ENCODE assay signal across 8 cellular contexts in the genomic region with DNA sequence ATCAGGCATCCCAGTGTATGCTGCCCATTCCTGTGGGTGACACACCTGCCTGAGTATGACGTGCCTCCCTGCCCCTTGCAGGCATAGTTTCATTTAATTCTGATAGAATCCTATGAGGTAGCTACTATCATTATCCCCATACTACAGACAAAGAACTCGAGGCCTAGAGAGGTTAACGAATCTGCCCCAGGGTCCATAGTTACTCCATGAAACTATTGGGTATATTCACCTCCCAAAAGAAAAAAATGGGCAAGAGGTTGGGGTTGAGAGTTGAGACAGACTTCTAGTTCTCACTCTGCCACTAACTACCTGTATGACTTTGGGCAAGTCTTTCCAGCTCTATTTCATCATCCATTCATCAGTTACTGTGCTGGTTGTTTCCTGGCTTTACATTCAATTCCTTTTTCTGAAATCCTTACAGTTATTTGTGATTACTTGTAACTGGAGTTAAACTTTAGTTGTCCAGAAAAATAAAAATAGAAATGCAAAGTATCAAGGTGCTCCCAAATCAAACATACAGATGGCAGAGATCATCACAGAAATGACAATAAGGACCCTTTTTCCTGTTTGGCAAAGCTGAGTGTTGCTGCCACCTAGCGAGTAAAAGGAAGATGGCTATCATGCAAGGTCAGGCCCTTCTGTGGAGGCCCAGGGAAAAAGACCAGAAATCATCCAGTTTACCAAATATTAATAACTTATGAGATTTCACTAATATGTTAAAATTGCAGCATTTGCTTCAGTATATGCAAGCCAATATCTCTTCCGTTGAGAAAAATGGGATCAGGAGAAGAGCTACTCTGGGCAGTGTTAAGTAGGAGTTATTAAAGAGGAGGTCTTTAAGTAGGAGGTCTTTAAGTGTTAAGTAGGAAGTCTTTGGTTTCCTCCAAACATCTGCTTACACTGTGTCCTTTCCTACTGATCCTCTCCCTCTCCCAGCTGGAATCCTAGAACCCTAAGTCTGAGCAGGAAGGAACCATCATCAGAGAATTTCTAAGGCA. TPM values are rescaled to one million over a fixed set of nuclear protein-coding genes. Genes with fewer than 3 reads are reported as not detected.
A peak's percentile ranks its signal among the peaks of the same experiment; 100 is the strongest.
DNase-seq lines count a peak whose midpoint lies in the region; ATAC-seq, FAIRE-seq and TF ChIP-seq lines count a peak whose summit lies in the region.

No MANE protein-coding gene starts in this region.

- POLR2A ChIA-PET in A549 (lab: Yijun Ruan, JAX) = no interaction called here

- DNase-seq in A549 (ENCODE audit: low read depth in 1 of 2, low spot score in 1 of 2) (peak; percentile 15 to 52), GM12892 (ENCODE audit: insufficient read length) (no peak), Peyer's patch (peak in 2 of 3 donors; percentile 39 to 78), head of caudate nucleus (peak in 35 of 42 donors; percentile 4 to 76 (median 49)), smooth muscle cell (lab: John Stamatoyannopoulos, UW; ENCODE audit: unreplicated experiment) (no peak)
- DNase-seq in activated effector memory CD4-positive, alpha-beta T cell treated with Interleukin-2 at 50 U/mL for 16 hours = peak; percentile 14

- H3K9me3 ChIP-seq in A549 (no peaks in the 10 kb centered on the region), Peyer's patch (no peaks in the 10 kb centered on the region), smooth muscle cell (replicated peaks; ENCODE audit: low read depth) (no peaks in the 10 kb centered on the region)

- TF ChIP-seq RAD21 in A549 (conservative IDR thresholded peaks at IDR 0.05 in 1 of 2, IDR thresholded peaks at IDR 0.05 in 1 of 2) = peak; percentile 67 to 74

- TF ChIP-seq EP300 in A549 (IDR thresholded peaks at IDR 0.05) = no peak

- TF ChIP-seq CTCF in A549 (IDR thresholded peaks at IDR 0.05) = peak; percentile 68
- TF ChIP-seq CTCF in Peyer's patch (IDR thresholded peaks at IDR 0.05) = peak; percentile 40 to 69 (median 60)
- peak; percentile 53 for TF ChIP-seq CTCF in smooth muscle cell (IDR thresholded peaks at IDR 0.05; ENCODE audit: borderline replicate concordance, insufficient read depth, poor library complexity, severe bottlenecking)

- TF ChIP-seq POLR2A in A549 (IDR thresholded peaks at IDR 0.05; ENCODE audit: low read length) (no peak), GM12892 (IDR thresholded peaks at IDR 0.05; ENCODE audit: low read depth, low read length) (no peak), Peyer's patch (IDR thresholded peaks at IDR 0.05) (no peak)

- no peak overlapping the region for H3K4me3 ChIP-seq in A549
- H3K4me3 ChIP-seq in Peyer's patch = no peak overlapping the region
- H3K4me3 ChIP-seq in smooth muscle cell = no peak overlapping the region

- H3K36me3 ChIP-seq in Peyer's patch = no peaks in the 10 kb centered on the region
- no peaks in the 10 kb centered on the region for H3K36me3 ChIP-seq in smooth muscle cell (ENCODE audit: low read depth)

- 45% methylated on average over 5 of the region's 5 CpGs for WGBS in A549 (ENCODE audit: missing lambda C conversion rate)
- 46% methylated on average over 5 of the region's 5 CpGs for WGBS in smooth muscle cell (ENCODE audit: low lambda C conversion rate)

- H3K79me2 ChIP-seq in smooth muscle cell (ENCODE audit: low read depth) = no peaks in the 10 kb centered on the region

- H4K20me1 ChIP-seq in smooth muscle cell (ENCODE audit: low read depth) = no peaks in the 10 kb centered on the region

- no peak overlapping the region for H3K9ac ChIP-seq in smooth muscle cell (ENCODE audit: low read depth)

- peak; percentile 80 to 86; a peak in 5 of 6 replicates for ATAC-seq in A549
- peak; percentile 60 for ATAC-seq in HG03159 (IDR thresholded peaks at IDR 0.05; ENCODE audit: unreplicated experiment)
- ATAC-seq in GM19324 (IDR thresholded peaks at IDR 0.05; ENCODE audit: low FRiP score, unreplicated experiment) = no peak

- no peaks in the 10 kb centered on the region for H3F3A ChIP-seq in smooth muscle cell (ENCODE audit: low read depth)

- H3K4me2 ChIP-seq in A549 = no peak overlapping the region
- H3K4me2 ChIP-seq in smooth muscle cell = no peak overlapping the region

- intact Hi-C loops in head of caudate nucleus (cut with DNase I) = no loop called here

- no peak for FAIRE-seq in A549 (lab: Jason Lieb, UNC)
- FAIRE-seq in GM12892 (lab: Jason Lieb, UNC) = peak; percentile 91

- no peaks in the 10 kb centered on the region for H3K27me3 ChIP-seq in Peyer's patch
- H3K27me3 ChIP-seq in smooth muscle cell (ENCODE audit: low read depth) = no peaks in the 10 kb centered on the region

- CTCF ChIA-PET in A549 (lab: Yijun Ruan, JAX) = interaction anchor here (0.6 to 3.3 kb wide), 24 partner anchors 8 to 426 kb away, joined by 3 to 44 read pairs (median 5); no protein-coding TSS in a partner anchor

- H3K27ac ChIP-seq in A549 (no peak overlapping the region), Peyer's patch (no peak overlapping the region), smooth muscle cell (ENCODE audit: low read depth) (no peak overlapping the region)

- H2AFZ ChIP-seq in smooth muscle cell (ENCODE audit: low read depth) = no peak overlapping the region

- H3K4me1 ChIP-seq in A549 (no peaks in the 10 kb centered on the region), Peyer's patch (no peaks in the 10 kb centered on the region), smooth muscle cell (ENCODE audit: low read depth) (no peaks in the 10 kb centered on the region)

TF ChIP-seq in A549, 52 proteins besides CTCF, POLR2A, EP300 and RAD21:
- peak; percentile 62 for TF ChIP-seq SMC3 (IDR thresholded peaks at IDR 0.05)
- TF ChIP-seq TP53 (CRISPR knock-in tag; IDR thresholded peaks at IDR 0.05) = no peak
- TF ChIP-seq HDAC2 (IDR thresholded peaks at IDR 0.05) = no peak

RNA-seq across cellular contexts. Expression of a gene that starts 17.1 kb away (rescaled TPM):
- 10.3 and 13.1 TPM in 2 replicates for polyA plus RNA-seq in A549 (2011; rRNA removed)
- 4.7 and 5.4 TPM in 2 replicates for polyA plus RNA-seq in A549 (2012; cell fraction: cytosol; rRNA removed)
- 4.7 and 5.4 TPM in 2 replicates for polyA plus RNA-seq in A549 (2012; cell fraction: nucleus; rRNA removed)
- polyA plus RNA-seq in A549 (2017; fragmentation: RNase III; extraction: RNeasy Plus Mini Kit Qiagen cat#74134 plus additional on column Dnase treatment) = 9.9 to 12.7 TPM (median 11.3 TPM) in 3 replicates
- 8.7 and 9.0 TPM in 2 replicates for polyA minus RNA-seq in A549 (2011; rRNA and poly(A)+ RNA removed)
- 10.8 TPM for polyA plus RNA-seq in GM12892 (2012; ENCODE audit: missing spikeins)
- 10 to 100 TPM in 1 of 4 donors, 1 to 10 TPM in 3; 1.6 to 18.2 (median 4.7) TPM for total RNA-seq in Peyer's patch
- 8.1 and 12.4 TPM in 2 replicates for total RNA-seq in smooth muscle cell
- polyA plus RNA-seq in smooth muscle cell = 6.3 and 9.3 TPM in 2 replicates

RNA-seq across cellular contexts. Expression of a gene that starts 32.4 kb away (rescaled TPM):
- polyA plus RNA-seq in A549 (2011; rRNA removed) = not detected in 2 replicates
- not detected in 2 replicates for polyA plus RNA-seq in A549 (2012; cell fraction: cytosol; rRNA removed)
- not detected in 2 replicates for polyA plus RNA-seq in A549 (2012; cell fraction: nucleus; rRNA removed)
- not detected in 3 replicates for polyA plus RNA-seq in A549 (2017; fragmentation: RNase III; extraction: RNeasy Plus Mini Kit Qiagen cat#74134 plus additional on column Dnase treatment)
- 0.05 TPM in 1 of 2 replicates, not detected in the other for polyA minus RNA-seq in A549 (2011; rRNA and poly(A)+ RNA removed)
- polyA plus RNA-seq in GM12892 (2012; ENCODE audit: missing spikeins) = not detected
- 1 to 10 TPM in 3 of 4 donors, under 1 TPM in 1; 0.83 to 6.1 (median 3.6) TPM for total RNA-seq in Peyer's patch
- total RNA-seq in smooth muscle cell = not detected in 2 replicates
- 0.04 TPM in 1 of 2 replicates, not detected in the other for polyA plus RNA-seq in smooth muscle cell

Comparison
In these comparisons a context has a peak if more than half of its experiments do, and no peak if none do; other contexts are left out.
1. DNase-seq: peak in A549 (2 of 2), Peyer's patch (2 of 3), activated effector memory CD4-positive, alpha-beta T cell treated with Interleukin-2 at 50 U/mL for 16 hours (single experiment) and head of caudate nucleus (35 of 42); none in GM12892 (single experiment) and smooth muscle cell (single experiment).
2. Peak in every context shown above with its lines, with median percentiles within 50 percentile points of each other: CTCF ChIP-seq.